ENCODE assay signal across 29 cellular contexts in genomic region chr13:48575014-48575413, GRCh38. TPM values are rescaled to one million over a fixed set of nuclear protein-coding genes. Genes with fewer than 3 reads are reported as not detected.
A peak's percentile ranks its signal among the peaks of the same experiment; 100 is the strongest.
DNase-seq lines count a peak whose midpoint lies in the region; TF ChIP-seq lines count a peak whose summit lies in the region.
"Had no signal": no experiment of that assay in that cellular context is flagged by ENCODE, and none has a peak within 500 bp of the region (broad histone marks: within the 10 kb centered on the region; RNA-seq: fewer than 3 reads in every experiment).

No MANE protein-coding gene starts in this region.

- no peak for TF ChIP-seq POLR2A in spleen (IDR thresholded peaks at IDR 0.05)

- no peak for TF ChIP-seq CTCF in spleen (IDR thresholded peaks at IDR 0.05 in 8 of 11, conservative IDR thresholded peaks at IDR 0.05 in 3 of 11)

- no peak overlapping the region for H3K4me3 ChIP-seq in spleen
- H3K4me3 ChIP-seq: breast epithelium, gastroesophageal sphincter, hepatocyte, psoas muscle, sigmoid colon, SJCRH30, thoracic aorta had no signal

- peaks cover 29 to 91% (median 67%) of the 10 kb centered on the region in 6 donors for H3K4me1 ChIP-seq in spleen

- H3K27ac ChIP-seq in epithelial cell of prostate = peak overlapping the region; percentile 7
- peak overlapping the region in 5 of 8 donors; percentile 22 to 96 (median 85) for H3K27ac ChIP-seq in spleen
- H3K27ac ChIP-seq: breast epithelium, hepatocyte, psoas muscle, SJCRH30, thoracic aorta had no signal

- POLR2A ChIA-PET in HEK293T (lab: Yijun Ruan, JAX) = no interaction called here

- intact Hi-C loops in spleen (cut with DNase I; ENCODE audit: low total_unique reads) = loop anchor here (10.0 kb wide), 1 partner anchor 450 kb away; no protein-coding TSS in a partner anchor

- no peaks in the 10 kb centered on the region for H3K36me3 ChIP-seq in spleen
- H3K36me3 ChIP-seq: breast epithelium, gastroesophageal sphincter, sigmoid colon, SJCRH30, thoracic aorta had no signal

- peak; percentile 19 for DNase-seq in SKM-1 treated with dmso at 0.1 percent for 144 hours (lab: John Stamatoyannopoulos, UW; ENCODE audit: unreplicated experiment)
- no peak for DNase-seq in SKM-1 (lab: John Stamatoyannopoulos, UW; ENCODE audit: unreplicated experiment)
- DNase-seq in NOMO-1 treated with DMSO at 0.1 percent for 48 hours (lab: John Stamatoyannopoulos, UW; ENCODE audit: unreplicated experiment) = peak; percentile 62
- no peak for DNase-seq in epithelial cell of prostate (ENCODE audit: low read depth, low spot score)
- DNase-seq in spleen = no peak
- no peak for DNase-seq in HEK293T (ENCODE audit: extremely low spot score)
- DNase-seq in midbrain (lab: John Stamatoyannopoulos, UW) = no peak
- DNase-seq in DMS114 treated with DMSO at 0.1 percent for 48 hours (lab: John Stamatoyannopoulos, UW; ENCODE audit: unreplicated experiment) = no peak
- DNase-seq: activated CD4-positive, CD25-positive, alpha-beta regulatory T cell treated with anti-CD3 and anti-CD28 coated beads, Interleukin-2, amount 50 U/mL, for 72 hours; activated T-cell treated with anti-CD3 and anti-CD28 coated beads for 4 hours; CD8-positive, alpha-beta memory T cell; DMS153; effector memory CD4-positive, alpha-beta T cell; HFFc6; left cardiac atrium; mesendoderm; NCI-H1105; NCI-H1930; NCI-H524 treated with DMSO at 0.1 percent for 48 hours; occipital lobe; psoas muscle; sigmoid colon; SJCRH30; stimulated activated naive CD8-positive, alpha-beta T cell treated with anti-CD3 and anti-CD28 coated beads, Interleukin-15, Interleukin-2, amounts not matched to agents 100 U/mL and 50 U/mL, for 24 hours; T-helper 1 cell had no signal

- CTCF ChIA-PET in HEK293T (lab: Yijun Ruan, JAX) = interaction anchor here (0.7 kb wide), 1 partner anchor 671 kb away, joined by 3 read pairs; no protein-coding TSS in a partner anchor

- peaks cover 0 to 43% (median 0%) of the 10 kb centered on the region in 7 donors for H3K27me3 ChIP-seq in spleen (replicated peaks in 1 of 7)
- H3K27me3 ChIP-seq: breast epithelium, gastroesophageal sphincter, hepatocyte, sigmoid colon, SJCRH30 had no signal

- H3K9me3 ChIP-seq in spleen = no peaks in the 10 kb centered on the region
- H3K9me3 ChIP-seq: breast epithelium, gastroesophageal sphincter, psoas muscle, sigmoid colon, SJCRH30, thoracic aorta had no signal

- WGBS in spleen, 5 donors = 68 to 83% (median 76%) methylated on average over 4 of the region's 4 CpGs

TF ChIP-seq in HEK293T, 16 proteins besides CTCF, POLR2A, EP300 and RAD21:
- TF ChIP-seq HDGF (IDR thresholded peaks at IDR 0.05; ENCODE audit: borderline replicate concordance) (no peak), BHLHE40 (IDR thresholded peaks at IDR 0.05; ENCODE audit: borderline replicate concordance) (no peak), LEF1 (IDR thresholded peaks at IDR 0.05; ENCODE audit: borderline replicate concordance) (no peak), L3MBTL2 (conservative IDR thresholded peaks at IDR 0.05) (no peak), FOXM1 (IDR thresholded peaks at IDR 0.05; ENCODE audit: borderline replicate concordance) (no peak), ZNF384 (IDR thresholded peaks at IDR 0.05) (no peak), TARDBP (IDR thresholded peaks at IDR 0.05) (no peak), PKNOX1 (IDR thresholded peaks at IDR 0.05) (no peak)

RNA-seq across cellular contexts. Expression of gene RCBTB2, which starts 42.1 kb away (rescaled TPM):
- total RNA-seq in spleen = 10 to 100 TPM; 14.4 to 19.6 (median 15.9) TPM
- 10 to 100 TPM in 2 of 3 donors, 1 to 10 TPM in 1; 6.7 to 14.1 (median 12.5) TPM for polyA plus RNA-seq in spleen

Comparison
In these comparisons a context has a peak if more than half of its experiments do, and no peak if none do; other contexts are left out.
1. DNase-seq: peak in SKM-1 treated with dmso at 0.1 percent for 144 hours (single experiment) and NOMO-1 treated with DMSO at 0.1 percent for 48 hours (single experiment); none in SKM-1 (single experiment), epithelial cell of prostate (single experiment), spleen (single experiment), HEK293T (single experiment), midbrain (single experiment) and DMS114 treated with DMSO at 0.1 percent for 48 hours (single experiment).